ENCODE assay signal across 8 cellular contexts in the genomic region with DNA sequence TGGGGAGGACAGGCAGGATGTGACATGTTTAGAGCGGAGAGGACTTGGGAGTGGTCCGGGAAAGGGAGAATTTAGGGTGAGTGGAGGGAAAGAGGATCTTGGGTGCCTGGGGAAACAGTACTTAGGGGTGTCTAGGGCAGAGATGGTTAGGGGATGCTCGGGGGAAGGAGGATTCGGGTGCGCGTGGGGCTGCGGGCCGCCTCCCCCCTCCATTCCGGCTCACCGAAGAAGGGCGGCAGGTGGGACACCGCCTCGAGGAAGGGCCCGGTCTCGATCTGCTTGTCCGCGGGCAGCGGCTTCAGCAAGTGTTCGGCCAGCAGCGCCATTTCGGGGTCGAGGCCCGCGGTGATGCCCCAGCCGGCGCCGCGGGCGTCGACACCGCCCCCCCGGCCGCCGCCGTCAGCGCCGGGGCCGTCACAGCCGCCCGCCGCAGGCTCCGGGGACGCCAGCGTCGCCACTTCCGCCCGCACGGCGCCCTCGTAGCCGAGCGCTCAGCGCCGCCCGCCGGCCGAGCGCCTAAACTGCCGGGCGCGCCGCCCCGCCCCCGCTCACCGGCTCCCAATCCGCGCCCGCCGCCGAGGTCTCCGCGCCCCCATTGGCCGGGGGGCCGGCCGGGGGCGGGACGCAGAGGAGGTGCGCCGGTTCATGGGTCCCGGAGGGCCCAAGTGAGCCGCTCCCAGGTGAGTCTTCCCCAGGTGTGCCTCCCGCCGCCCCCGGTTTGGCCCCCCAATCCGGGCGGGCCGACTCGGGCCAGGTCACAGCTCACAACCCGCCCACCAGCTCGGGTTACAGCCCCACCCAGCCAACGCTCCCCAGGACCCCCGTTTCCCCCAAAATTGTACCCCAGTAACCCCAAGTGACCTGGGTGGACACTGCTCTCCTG. TPM values are rescaled to one million over a fixed set of nuclear protein-coding genes. Genes with fewer than 3 reads are reported as not detected.
DNase-seq lines count a peak whose midpoint lies in the region; ATAC-seq and TF ChIP-seq lines count a peak whose summit lies in the region.

Gene GLTP (minus strand): TSS at position 493 of the 883 bp plus-strand sequence. CDS start 167 bp downstream, at position 326.

- peaks cover 48 to 54% of the 10 kb centered on the region in 2 donors for H3K4me1 Mint-ChIP-seq in natural killer cell

- intact Hi-C loops in natural killer cell (cut with micrococcal nuclease): loop anchor here (1.0 to 10.0 kb wide), 5 partner anchors 21 to 1555 kb away; partner anchors contain the start of genes ANKRD13A, GIT2 and TCHP

- no peaks in the 10 kb centered on the region for H3K27me3 Mint-ChIP-seq in natural killer cell (ENCODE audit: low read depth in 2 of 2)

- ATAC-seq in GM21576 (IDR thresholded peaks at IDR 0.05; ENCODE audit: unreplicated experiment): peak; percentile 89
- ATAC-seq in natural killer cell: peak; percentile 96 to 99 (median 96)

- peak within 1 kb of the TSS; percentile 92 for H3K4me3 ChIP-seq in fibroblast of mammary gland (ENCODE audit: control insufficient read depth, low read depth, low read length)

- H3K9me3 Mint-ChIP-seq in natural killer cell: no peaks in the 10 kb centered on the region

- no peak for TF ChIP-seq CTCF in fibroblast of mammary gland (conservative IDR thresholded peaks at IDR 0.05; ENCODE audit: control insufficient read depth, insufficient read depth, low read depth, low read length)
- TF ChIP-seq CTCF in natural killer cell (IDR thresholded peaks at IDR 0.05): peak; percentile 57

- H3K36me3 Mint-ChIP-seq in natural killer cell: no peaks in the 10 kb centered on the region

- peak; percentile 90 for DNase-seq in DMS53 treated with DMSO at 0.1 percent for 48 hours (lab: John Stamatoyannopoulos, UW; ENCODE audit: unreplicated experiment)
- DNase-seq in KBM-7: peak; percentile 82
- peak; percentile 84 for DNase-seq in RKO (ENCODE audit: low spot score)
- peak; percentile 71 to 88 for DNase-seq in activated T-helper 1 cell treated with anti-CD3 and anti-CD28 coated beads, Interleukin-2, amount 50 U/mL, for 16 hours (ENCODE audit: low read depth in 1 of 2, low spot score in 1 of 2)
- peak; percentile 52 for DNase-seq in fibroblast of mammary gland (ENCODE audit: low read depth)
- peak; percentile 92 for DNase-seq in natural killer cell
- peak; percentile 86 for DNase-seq in stimulated activated naive CD4-positive, alpha-beta T cell treated with Interleukin-2 at 50 U/mL for 16 hours (lab: John Stamatoyannopoulos, UW)

- peak within 1 kb of the TSS; percentile 95 for H3K4me3 Mint-ChIP-seq in natural killer cell

- in situ Hi-C loops in KBM-7 (cut with MboI; ENCODE audit: low pct_unique_long_range_greater_than_20kb, low sequenced_read_pairs): no loop called here

- peak within 1 kb of the TSS; percentile 80 to 97 for H3K27ac Mint-ChIP-seq in natural killer cell

RNA-seq across cellular contexts. Expression of gene GLTP, which starts in this region (rescaled TPM):
- total RNA-seq in natural killer cell: 10 to 100 TPM; 48.6 to 52.8 (median 49.2) TPM

Comparison
In these comparisons a context has a peak if more than half of its experiments do, and no peak if none do; other contexts are left out.
1. Peak in every context shown above with its lines: DNase-seq, ATAC-seq and H3K4me3 ChIP-seq.